Comparison of ENCODE assay signal across 20 cellular contexts in the genomic region with DNA sequence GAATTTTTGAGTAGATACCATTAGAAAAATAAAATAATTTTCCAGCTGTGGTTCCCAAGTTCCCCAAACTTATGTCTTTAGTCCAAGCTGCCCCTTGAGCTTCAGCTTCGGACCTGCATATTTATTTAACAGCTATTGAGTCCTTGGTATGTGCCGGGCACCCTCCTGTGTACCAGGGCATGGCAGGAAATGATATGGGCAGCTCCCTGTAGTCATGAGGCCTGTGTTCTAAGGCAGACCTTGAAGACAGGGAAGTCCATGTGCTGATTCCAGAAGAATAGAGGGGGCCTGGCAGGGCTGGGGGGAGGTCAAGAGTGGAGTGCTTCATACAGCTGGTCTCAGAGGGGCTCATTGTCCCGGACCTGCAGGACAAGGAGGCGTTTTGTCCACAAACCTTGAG. TPM values are rescaled to one million over a fixed set of nuclear protein-coding genes. Genes with fewer than 3 reads are reported as not detected.
DNase-seq lines count a peak whose midpoint lies in the region; ATAC-seq and TF ChIP-seq lines count a peak whose summit lies in the region.
"Had no signal": no experiment of that assay in that cellular context is flagged by ENCODE, and none has a peak within 500 bp of the region (broad histone marks: within the 10 kb centered on the region; RNA-seq: fewer than 3 reads in every experiment).

No MANE protein-coding gene starts in this region.

- no peak for ATAC-seq in activated CD4-positive, alpha-beta T cell treated with anti-CD3 and anti-CD28 coated beads for 36 hours
- ATAC-seq in activated naive CD4-positive, alpha-beta T cell treated with anti-CD3 and anti-CD28 coated beads, Interleukin-2, amount 50 U/mL, for 72 hours, result no peak
- no peak for ATAC-seq in naive B cell (ENCODE audit: low read depth in 2 of 2)
- ATAC-seq: body of pancreas, HepG2, Panc1, WTC11 had no signal

- H3K27ac ChIP-seq in H9 (ENCODE audit: insufficient read length, low read depth, low read length), result no peak overlapping the region
- H3K27ac ChIP-seq: body of pancreas, dorsolateral prefrontal cortex, sigmoid colon had no signal

- H2BK12ac ChIP-seq in H9 (ENCODE audit: insufficient read length, low read depth, low read length), result no peak overlapping the region

- H2AK5ac ChIP-seq in H9 (ENCODE audit: insufficient read length, low read length), result no peak overlapping the region

- POLR2A ChIA-PET in activated CD4-positive, alpha-beta T cell treated with anti-CD3 and anti-CD28 coated beads for 36 hours (lab: Charles Lee), result interaction anchor here (1.0 to 3.1 kb wide), 4 partner anchors 13 to 21 kb away, joined by 4 to 21 read pairs (median 4); no protein-coding TSS in a partner anchor

- H3K23me2 ChIP-seq in H9 (ENCODE audit: insufficient read length, low read depth, low read length, poor library complexity, severe bottlenecking), result no peaks in the 10 kb centered on the region

- H3K23ac ChIP-seq in H9 (ENCODE audit: insufficient read length, low read depth, low read length), result no peak overlapping the region

- H3K79me1 ChIP-seq in H9 (ENCODE audit: insufficient read depth, low read depth, low read length, poor library complexity, severe bottlenecking), result no peaks in the 10 kb centered on the region

- H2BK120ac ChIP-seq in H9 (ENCODE audit: low read depth, low read length, poor library complexity, severe bottlenecking), result no peak overlapping the region

- no peaks in the 10 kb centered on the region for H3K9me3 ChIP-seq in H9 (ENCODE audit: control insufficient read depth, low read depth, low read length)
- H3K9me3 ChIP-seq: body of pancreas, sigmoid colon, tibial nerve had no signal

- no peaks in the 10 kb centered on the region for H3K27me3 ChIP-seq in H9 (ENCODE audit: insufficient read depth, low read length)
- H3K27me3 ChIP-seq: body of pancreas, dorsolateral prefrontal cortex, sigmoid colon, tibial nerve had no signal

- no peak for DNase-seq in activated CD4-positive, alpha-beta T cell treated with anti-CD3 and anti-CD28 coated beads for 36 hours
- no peak for DNase-seq in activated CD4-positive, alpha-beta T cell treated with anti-CD3 and anti-CD28 coated beads for 1 hour
- DNase-seq in H9, result no peak
- DNase-seq in activated naive CD4-positive, alpha-beta T cell treated with anti-CD3 and anti-CD28 coated beads, Interleukin-2, amount 50 U/mL, for 72 hours (ENCODE audit: low spot score in 2 of 2), result no peak
- DNase-seq in naive B cell, result no peak
- no peak for DNase-seq in UCSD-AML1 (lab: John Stamatoyannopoulos, UW; ENCODE audit: unreplicated experiment)
- DNase-seq in A172 (ENCODE audit: low spot score), result no peak
- no peak for DNase-seq in effector CD4-positive, alpha-beta T cell
- DNase-seq: body of pancreas; dorsolateral prefrontal cortex; MV-4-11; NCI-H2081; NCI-H526 treated with DMSO at 0.1 percent for 48 hours; sigmoid colon; stimulated activated CD4-positive, alpha-beta T cell treated with anti-CD3 and anti-CD28 coated beads, Interleukin-4, amount 100 ng/mL, for 1 hour; SW 1271 had no signal

- no peak overlapping the region for H2AFZ ChIP-seq in H9 (ENCODE audit: low read length)

- no peaks in the 10 kb centered on the region for H3K27me3 Mint-ChIP-seq in activated CD4-positive, alpha-beta T cell treated with anti-CD3 and anti-CD28 coated beads for 36 hours
- H3K27me3 Mint-ChIP-seq in H9 (ENCODE audit: low read depth) (no peaks in the 10 kb centered on the region), naive B cell (no peaks in the 10 kb centered on the region)

- no peak for TF ChIP-seq CTCF in H9 (conservative IDR thresholded peaks at IDR 0.05)

- no CpG with 5 or more reads among the region's 4 CpGs for WGBS in H9 (ENCODE audit: extremely low coverage, insufficient read length, low lambda C conversion rate)

- no peak overlapping the region for H4K8ac ChIP-seq in H9 (replicated peaks; ENCODE audit: insufficient read length, low read depth, low read length)

- intact Hi-C loops in activated CD4-positive, alpha-beta T cell treated with anti-CD3 and anti-CD28 coated beads for 36 hours (cut with DNase I, micrococcal nuclease), result loop anchor here in 1 of 2 experiments (5.0 to 10.0 kb wide), 3 partner anchors 526 to 994 kb away; partner anchors contain the start of gene EIF5

- no peaks in the 10 kb centered on the region for H4K20me1 ChIP-seq in H9 (ENCODE audit: control insufficient read depth, insufficient read depth, insufficient read length)

- H3K14ac ChIP-seq in H9 (ENCODE audit: insufficient read depth, low read length), result no peak overlapping the region

- H3K18ac ChIP-seq in H9 (ENCODE audit: insufficient read length, low read depth, low read length), result peak overlapping the region; percentile 46

- no peak overlapping the region for H3K4ac ChIP-seq in H9 (ENCODE audit: low read depth, low read length)

- no peak overlapping the region for H2BK20ac ChIP-seq in H9 (ENCODE audit: low read depth, low read length, poor library complexity, severe bottlenecking)

- H3T11ph ChIP-seq in H9 (ENCODE audit: low read length), result no peak overlapping the region

- peaks cover 82% of the 10 kb centered on the region for H3K4me1 Mint-ChIP-seq in activated CD4-positive, alpha-beta T cell treated with anti-CD3 and anti-CD28 coated beads for 36 hours
- peaks cover 25 to 37% of the 10 kb centered on the region in 2 experiments for H3K4me1 Mint-ChIP-seq in H9
- H3K4me1 Mint-ChIP-seq in naive B cell, result peaks cover 63 to 88% (median 79%) of the 10 kb centered on the region in 3 donors

- CTCF ChIA-PET in activated CD4-positive, alpha-beta T cell treated with anti-CD3 and anti-CD28 coated beads for 36 hours (lab: Charles Lee), result interaction anchor here (0.7 to 5.4 kb wide), 5 partner anchors 9 to 32 kb away, joined by 3 to 40 read pairs (median 6); no protein-coding TSS in a partner anchor

- peak overlapping the region; percentile 65 for H3K4me3 Mint-ChIP-seq in activated CD4-positive, alpha-beta T cell treated with anti-CD3 and anti-CD28 coated beads for 36 hours
- H3K4me3 Mint-ChIP-seq in H9 (no peak overlapping the region), naive B cell (peak overlapping the region in 7 of 8 donors; percentile 22 to 90 (median 83))
- H3K4me3 Mint-ChIP-seq: WTC11 had no signal

- no peak overlapping the region for H2BK5ac ChIP-seq in H9 (ENCODE audit: insufficient read length, low read length)

- H4K5ac ChIP-seq in H9 (ENCODE audit: insufficient read length, low read depth, low read length), result no peak overlapping the region

- H3K27ac Mint-ChIP-seq in activated CD4-positive, alpha-beta T cell treated with anti-CD3 and anti-CD28 coated beads for 36 hours, result peak overlapping the region; percentile 96
- H3K27ac Mint-ChIP-seq in H9 (peak overlapping the region in 1 of 3 experiments; percentile 96; a peak in 1 of 7 replicates), naive B cell (peak overlapping the region; percentile 94 to 97 (median 96))
- H3K27ac Mint-ChIP-seq in activated naive CD4-positive, alpha-beta T cell treated with anti-CD3 and anti-CD28 coated beads, Interleukin-2, amount 50 U/mL, for 72 hours, result peak overlapping the region; percentile 96 to 97

- H4K91ac ChIP-seq in H9 (ENCODE audit: insufficient read length, low read depth, low read length), result no peak overlapping the region

- no peak overlapping the region for H2BK15ac ChIP-seq in H9 (ENCODE audit: low read depth, low read length)

- H3K4me1 ChIP-seq in H9 (ENCODE audit: insufficient read depth, low read length), result peaks cover 2% of the 10 kb centered on the region; the same call in 1 of the 2 replicates
- H3K4me1 ChIP-seq: body of pancreas, sigmoid colon had no signal

- H3K4me2 ChIP-seq in H9 (ENCODE audit: insufficient read depth, insufficient read length, low read length), result no peak overlapping the region

- peaks cover 3% of the 10 kb centered on the region for H3K79me2 ChIP-seq in H9 (ENCODE audit: insufficient read depth, low read length)

- H3K9me3 Mint-ChIP-seq in activated CD4-positive, alpha-beta T cell treated with anti-CD3 and anti-CD28 coated beads for 36 hours (ENCODE audit: low read depth), result no peaks in the 10 kb centered on the region
- H3K9me3 Mint-ChIP-seq in H9, result no peaks in the 10 kb centered on the region
- no peaks in the 10 kb centered on the region for H3K9me3 Mint-ChIP-seq in activated naive CD4-positive, alpha-beta T cell treated with anti-CD3 and anti-CD28 coated beads, Interleukin-2, amount 50 U/mL, for 72 hours
- no peaks in the 10 kb centered on the region for H3K9me3 Mint-ChIP-seq in naive B cell
- H3K9me3 Mint-ChIP-seq: WTC11 had no signal

- peaks cover 54% of the 10 kb centered on the region for H3K36me3 Mint-ChIP-seq in activated CD4-positive, alpha-beta T cell treated with anti-CD3 and anti-CD28 coated beads for 36 hours (ENCODE audit: low read depth)
- H3K36me3 Mint-ChIP-seq in H9 (ENCODE audit: insufficient read depth in 1 of 3, low read depth in 3 of 3), result no peaks in the 10 kb centered on the region
- H3K36me3 Mint-ChIP-seq in activated naive CD4-positive, alpha-beta T cell treated with anti-CD3 and anti-CD28 coated beads, Interleukin-2, amount 50 U/mL, for 72 hours, result peaks cover 24 to 25% of the 10 kb centered on the region in 2 donors
- peaks cover 0 to 5% of the 10 kb centered on the region in 2 donors for H3K36me3 Mint-ChIP-seq in naive B cell
- H3K36me3 Mint-ChIP-seq: WTC11 had no signal

- no peak overlapping the region for H3K9ac ChIP-seq in H9 (ENCODE audit: extremely low read depth, insufficient read length, low read length)

- no peak overlapping the region for H3K56ac ChIP-seq in H9 (ENCODE audit: insufficient read length, low read depth, low read length)

RNA-seq across cellular contexts. Expression of gene TRAF3, which starts 29.2 kb away (rescaled TPM):
- total RNA-seq in activated CD4-positive, alpha-beta T cell treated with anti-CD3 and anti-CD28 coated beads for 36 hours, result 10 to 100 TPM; 66.4 to 83.7 TPM
- total RNA-seq in H9 (2021), result 9.6 TPM in 2 replicates
- 10 to 100 TPM; 54.9 to 97.0 TPM for total RNA-seq in activated naive CD4-positive, alpha-beta T cell treated with anti-CD3 and anti-CD28 coated beads, Interleukin-2, amount 50 U/mL, for 72 hours
- polyA plus RNA-seq in naive B cell (ENCODE audit: low read depth in 6 of 6), result 10 to 100 TPM; 22.2 to 36.7 (median 27.0) TPM
- 14.0 and 16.8 TPM in 2 replicates for total RNA-seq in A172 (2014; rRNA removed; shearing (Covaris generic))

Comparison
In these comparisons a context has a peak if more than half of its experiments do, and no peak if none do; other contexts are left out.
1. H3K4me3 Mint-ChIP-seq: peak in activated CD4-positive, alpha-beta T cell treated with anti-CD3 and anti-CD28 coated beads for 36 hours (single experiment) and naive B cell (7 of 8); none in H9 (0 of 2).